12 cellular contexts compared by ENCODE assay signal in the genomic region with DNA sequence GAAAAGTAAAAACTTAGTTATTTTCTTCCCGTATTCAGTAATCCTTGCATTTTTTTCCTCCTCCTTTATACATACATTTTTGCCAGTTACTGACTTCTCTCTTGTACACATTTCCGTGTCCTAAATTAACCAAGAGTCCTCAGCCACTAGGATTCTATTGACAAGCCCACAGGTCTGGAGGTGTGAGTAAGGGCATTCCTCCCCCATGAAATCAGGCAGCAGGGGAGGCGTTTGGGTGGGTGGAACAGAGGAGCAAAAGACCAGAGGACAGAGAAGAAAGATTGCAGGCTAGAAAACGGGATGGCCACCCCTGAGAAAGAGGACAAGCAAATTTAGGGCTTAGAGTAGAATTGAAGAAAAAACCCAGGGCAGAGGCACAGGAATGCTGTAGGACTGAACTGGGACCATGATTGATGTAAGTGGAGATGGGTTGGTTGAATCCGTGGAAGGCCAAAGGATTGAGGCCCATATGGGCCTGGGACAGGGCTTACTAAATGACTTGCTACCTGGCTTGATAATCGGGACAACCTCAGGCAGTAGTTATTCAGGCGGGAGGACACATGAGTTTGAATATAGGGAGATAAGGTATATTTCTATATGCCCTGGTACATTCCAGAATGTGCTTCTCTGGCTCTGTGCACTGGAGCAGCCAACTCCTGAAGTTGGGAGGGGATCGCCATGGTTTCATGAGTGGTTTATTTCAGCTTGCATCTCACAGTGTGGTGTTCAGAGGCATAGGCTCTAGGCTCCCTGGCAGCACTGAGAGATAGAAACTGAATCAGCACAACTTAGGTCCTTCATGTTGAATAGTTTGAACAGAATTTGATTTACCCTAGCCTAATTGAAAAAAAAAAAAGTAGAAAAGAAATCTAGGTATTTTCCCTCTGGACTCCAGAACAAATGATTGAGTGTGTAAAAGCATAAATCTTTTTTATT. TPM values are rescaled to one million over a fixed set of nuclear protein-coding genes. Genes with fewer than 3 reads are reported as not detected.
DNase-seq lines count a peak whose midpoint lies in the region; TF ChIP-seq lines count a peak whose summit lies in the region.
"Had no signal": no experiment of that assay in that cellular context is flagged by ENCODE, and none has a peak within 500 bp of the region (broad histone marks: within the 10 kb centered on the region; RNA-seq: fewer than 3 reads in every experiment).

No MANE protein-coding gene starts in this region.

- no peak overlapping the region for H4K8ac ChIP-seq in mesendoderm (ENCODE audit: low read depth, low read length)

- H4K20me1 ChIP-seq in OCI-LY3 (ENCODE audit: insufficient read depth, low read length) = peaks cover 65% of the 10 kb centered on the region

- no peak overlapping the region for H3K23ac ChIP-seq in mesendoderm (ENCODE audit: low read length)

- H3K56ac ChIP-seq in mesendoderm (ENCODE audit: low read length) = peak overlapping the region; percentile 75

- H3K4me2 ChIP-seq in OCI-LY3 (ENCODE audit: low read length) (peak overlapping the region; percentile 75), mesendoderm (ENCODE audit: low read length) (no peak overlapping the region)

- H3K9ac ChIP-seq in OCI-LY3 (ENCODE audit: low read length) = peak overlapping the region; percentile 65
- H3K9ac ChIP-seq in mesendoderm (ENCODE audit: low read length) = no peak overlapping the region

- no peak overlapping the region for H4K5ac ChIP-seq in mesendoderm (ENCODE audit: low read length)

- WGBS in mesendoderm (ENCODE audit: extremely low coverage, insufficient coverage, low lambda C conversion rate) = no CpG with 5 or more reads among the region's 8 CpGs

- H3K27me3 ChIP-seq in OCI-LY3 (ENCODE audit: low read depth, low read length) (no peaks in the 10 kb centered on the region), mesendoderm (ENCODE audit: insufficient read depth, low read length, poor library complexity) (no peaks in the 10 kb centered on the region)
- H3K27me3 ChIP-seq: right atrium auricular region had no signal

- peak overlapping the region; percentile 25 for H2BK15ac ChIP-seq in mesendoderm (replicated peaks; ENCODE audit: low read depth)

- H2AFZ ChIP-seq in OCI-LY3 (ENCODE audit: low read depth, low read length) = no peak overlapping the region

- DNase-seq in DMS53 (lab: John Stamatoyannopoulos, UW) (peak; percentile 10), DMS53 treated with DMSO at 0.1 percent for 48 hours (lab: John Stamatoyannopoulos, UW; ENCODE audit: unreplicated experiment) (no peak), Daoy (ENCODE audit: low read depth) (peak; percentile 42), mesendoderm (peak; percentile 47), GM20000 (ENCODE audit: low spot score) (no peak), GM03348 (ENCODE audit: low spot score) (no peak)
- no peak for DNase-seq in stimulated activated CD4-positive, alpha-beta T cell treated with anti-CD3 and anti-CD28 coated beads, Interleukin-12 subunit alpha, Interleukin-12 subunit beta, amount 100 ng/mL, for 4 hours
- DNase-seq: Caco-2, NCI-H2171 had no signal

- H3K79me2 ChIP-seq in OCI-LY3 (ENCODE audit: low read length) (peaks cover 99% of the 10 kb centered on the region), mesendoderm (ENCODE audit: control insufficient read depth, insufficient read depth, low read length) (no peaks in the 10 kb centered on the region)

- H3K4me1 ChIP-seq in OCI-LY3 (ENCODE audit: low read length) = peaks cover 100% of the 10 kb centered on the region
- H3K4me1 ChIP-seq in mesendoderm (ENCODE audit: control insufficient read depth, low read depth, low read length) = peaks cover 12% of the 10 kb centered on the region
- H3K4me1 ChIP-seq: Caco-2, right atrium auricular region had no signal

- peak overlapping the region; percentile 48 for H3K4ac ChIP-seq in mesendoderm (ENCODE audit: low read depth, low read length)

- H2BK5ac ChIP-seq in mesendoderm (ENCODE audit: low read length) = peak overlapping the region; percentile 93

- H3K9me3 ChIP-seq in OCI-LY3 (ENCODE audit: insufficient read depth, low read length) = no peaks in the 10 kb centered on the region
- H3K9me3 ChIP-seq: Caco-2, right atrium auricular region had no signal

- H3K27ac ChIP-seq in OCI-LY3 (ENCODE audit: low read length) = peak overlapping the region; percentile 98
- no peak overlapping the region for H3K27ac ChIP-seq in mesendoderm (ENCODE audit: low read depth, low read length)
- H3K27ac ChIP-seq: 22Rv1, right atrium auricular region had no signal

- H3K4me3 ChIP-seq in OCI-LY3 (ENCODE audit: low read length) = peak overlapping the region; percentile 50
- no peak overlapping the region for H3K4me3 ChIP-seq in mesendoderm (ENCODE audit: low read length)
- H3K4me3 ChIP-seq: right atrium auricular region had no signal

- H3K36me3 ChIP-seq in OCI-LY3 (replicated peaks; ENCODE audit: low read depth, low read length) (peaks cover 62% of the 10 kb centered on the region), mesendoderm (ENCODE audit: control insufficient read depth, insufficient read depth, low read length) (no peaks in the 10 kb centered on the region)
- H3K36me3 ChIP-seq: right atrium auricular region had no signal

- peak overlapping the region; percentile 19 for H2BK120ac ChIP-seq in mesendoderm (ENCODE audit: low read depth, low read length)

- H3K18ac ChIP-seq in mesendoderm (ENCODE audit: low read length) = peak overlapping the region; percentile 31

- no peak for TF ChIP-seq CTCF in OCI-LY3 (IDR thresholded peaks at IDR 0.05; ENCODE audit: low read depth, low read length)
- TF ChIP-seq CTCF in GM20000 (IDR thresholded peaks at IDR 0.05; ENCODE audit: extremely low read depth, missing control alignments) = no peak

- no peaks in the 10 kb centered on the region for H3K79me1 ChIP-seq in mesendoderm (ENCODE audit: low read length)

- peak overlapping the region; percentile 7 for H2AK5ac ChIP-seq in mesendoderm (ENCODE audit: low read length)

RNA-seq across cellular contexts. Expression of gene IKZF1, which starts 28.0 kb away (rescaled TPM):
- 4.2 and 5.2 TPM in 2 replicates for total RNA-seq in Daoy (2014; rRNA removed; shearing (Covaris generic))
- polyA plus RNA-seq in mesendoderm (2013, experiment 1 of 2) = 0.29 TPM
- polyA plus RNA-seq in mesendoderm (2013, experiment 2 of 2) = 0.31 TPM
- total RNA-seq: Caco-2 had no signal

Comparison
In these comparisons a context has a peak if more than half of its experiments do, and no peak if none do; other contexts are left out.
1. DNase-seq: peak in DMS53 (single experiment), Daoy (single experiment) and mesendoderm (single experiment); none in DMS53 treated with DMSO at 0.1 percent for 48 hours (single experiment), stimulated activated CD4-positive, alpha-beta T cell treated with anti-CD3 and anti-CD28 coated beads, Interleukin-12 subunit alpha, Interleukin-12 subunit beta, amount 100 ng/mL, for 4 hours (single experiment), GM20000 (single experiment) and GM03348 (single experiment).